Comparison of ENCODE assay signal across 20 cellular contexts in the genomic region with DNA sequence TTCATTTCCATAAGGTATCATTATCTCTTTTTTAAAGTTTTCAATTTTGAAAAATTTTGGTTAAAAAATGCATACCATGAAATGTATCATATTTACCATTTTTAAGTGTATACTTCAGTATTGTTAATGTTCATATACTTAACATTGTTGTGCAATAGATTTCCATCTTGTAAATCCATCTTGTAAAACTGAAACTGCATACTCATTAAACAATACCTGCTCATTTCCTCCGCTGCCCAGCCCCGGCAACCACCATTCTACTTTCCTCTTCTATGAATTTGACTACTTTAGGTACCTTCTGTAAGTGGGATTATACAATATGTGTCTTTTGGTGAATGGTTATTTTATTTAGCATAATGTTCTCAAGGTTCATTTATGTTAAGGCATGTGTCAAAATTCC. TPM values are rescaled to one million over a fixed set of nuclear protein-coding genes. Genes with fewer than 3 reads are reported as not detected.
"Had no signal": no experiment of that assay in that cellular context is flagged by ENCODE, and none has a peak within 500 bp of the region (broad histone marks: within the 10 kb centered on the region; RNA-seq: fewer than 3 reads in every experiment).

No MANE protein-coding gene starts in this region.

- H3K9me3 Mint-ChIP-seq: mesothelial cell of epicardium; natural killer cell treated with Interleukin-12 subunit alpha and Interleukin-12 subunit beta and Interleukin-15 and Interleukin-18, amount 100 ng/mL, for 72 hours had no signal

- H3K36me3 Mint-ChIP-seq: activated naive CD8-positive, alpha-beta T cell; mesothelial cell of epicardium; natural killer cell treated with Interleukin-12 subunit alpha and Interleukin-12 subunit beta and Interleukin-15 and Interleukin-18, amount 100 ng/mL, for 72 hours had no signal

- H3K4me3 Mint-ChIP-seq: activated naive CD8-positive, alpha-beta T cell; mesothelial cell of epicardium; natural killer cell treated with Interleukin-12 subunit alpha and Interleukin-12 subunit beta and Interleukin-15 and Interleukin-18, amount 100 ng/mL, for 72 hours; T-helper 17 cell had no signal

- DNase-seq: activated CD4-positive, alpha-beta T cell treated with anti-CD3 and anti-CD28 coated beads for 1 hour; effector CD8-positive, alpha-beta T cell; gastrocnemius medialis; heart left ventricle; left lung; pancreas; stimulated activated CD8-positive, alpha-beta memory T cell treated with anti-CD3 and anti-CD28 coated beads, Interleukin-4, amount 100 ng/mL, for 48 hours; stimulated activated naive CD4-positive, alpha-beta T cell treated with Interleukin-2 at 50 U/mL for 16 hours; T-helper 17 cell; WERI-Rb-1 had no signal

- H3K27ac Mint-ChIP-seq: activated naive CD8-positive, alpha-beta T cell; mesothelial cell of epicardium; natural killer cell treated with Interleukin-12 subunit alpha and Interleukin-12 subunit beta and Interleukin-15 and Interleukin-18, amount 100 ng/mL, for 72 hours; T-helper 17 cell had no signal

- H3K4me1 Mint-ChIP-seq: T-helper 17 cell had no signal

RNA-seq across cellular contexts. Expression of a gene that starts 6.5 kb away (rescaled TPM):
- total RNA-seq: T-helper 17 cell had no signal

RNA-seq across cellular contexts. Expression of a gene that starts 8.5 kb away (rescaled TPM):
- total RNA-seq: cerebellum; esophagus mucosa; gastrocnemius medialis; kidney epithelial cell; lung microvascular endothelial cell; mesothelial cell of epicardium; natural killer cell treated with Interleukin-12 subunit alpha and Interleukin-12 subunit beta and Interleukin-15 and Interleukin-18, amount 100 ng/mL, for 72 hours; pancreas; T-helper 17 cell; tibial nerve had no signal

RNA-seq across cellular contexts. Expression of a gene that starts 24.0 kb away (rescaled TPM):
- total RNA-seq: cerebellum; gastrocnemius medialis; kidney epithelial cell; lung microvascular endothelial cell; mesothelial cell of epicardium; natural killer cell treated with Interleukin-12 subunit alpha and Interleukin-12 subunit beta and Interleukin-15 and Interleukin-18, amount 100 ng/mL, for 72 hours; pulmonary artery endothelial cell; smooth muscle cell; T-helper 17 cell had no signal

RNA-seq across cellular contexts. Expression of a gene that starts 57.7 kb away (rescaled TPM):
- total RNA-seq: esophagus mucosa; kidney epithelial cell; lung microvascular endothelial cell; mesothelial cell of epicardium; natural killer cell treated with Interleukin-12 subunit alpha and Interleukin-12 subunit beta and Interleukin-15 and Interleukin-18, amount 100 ng/mL, for 72 hours; pulmonary artery endothelial cell; smooth muscle cell; T-helper 17 cell; tibial nerve had no signal
